Comparison of ENCODE assay signal across 1 cellular context in the genomic region with DNA sequence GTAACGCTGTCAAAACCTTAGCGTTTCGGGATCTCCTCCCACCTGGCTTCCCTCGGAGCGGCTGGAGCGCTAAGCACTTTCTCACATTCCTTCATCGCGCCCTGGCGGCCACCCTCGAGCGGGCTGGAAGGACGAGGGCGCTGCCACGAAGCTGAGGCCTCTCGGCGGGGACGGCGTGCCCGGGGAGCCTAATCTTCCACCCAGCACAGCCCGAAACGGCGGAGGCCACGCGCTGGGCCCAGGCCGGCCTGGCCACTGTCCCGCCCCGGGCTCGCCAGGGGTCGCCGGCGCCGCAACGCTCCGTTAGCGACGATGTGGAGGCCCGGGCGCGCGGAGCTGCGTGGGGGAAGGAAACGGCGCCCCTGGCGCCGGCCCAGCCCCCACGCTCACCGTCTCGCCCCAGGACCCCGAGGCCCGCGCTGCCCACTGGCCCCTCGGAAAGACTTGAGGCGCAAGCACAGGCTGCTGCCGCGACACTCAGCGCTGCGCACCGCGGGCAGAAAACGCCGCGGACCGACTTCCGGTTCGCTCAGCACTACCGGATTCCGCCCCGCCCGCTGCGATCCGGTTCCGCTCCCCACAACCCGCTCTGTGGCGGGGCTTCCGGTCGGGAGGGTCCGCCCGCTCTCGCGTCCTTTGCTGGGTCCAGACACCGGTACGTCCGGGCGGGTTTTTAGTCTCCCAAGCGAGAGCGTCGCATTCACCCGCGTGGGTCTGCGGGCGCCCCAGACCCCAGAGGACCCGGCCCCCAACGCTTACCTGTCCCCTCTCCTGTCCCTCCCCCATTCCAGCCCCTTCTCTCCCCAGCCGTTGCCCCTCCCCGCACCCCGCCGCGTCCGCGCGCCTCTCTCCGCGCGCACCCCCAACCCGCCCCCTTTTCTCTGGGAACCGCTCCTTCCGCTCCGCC.
A peak's percentile ranks its signal among the peaks of the same experiment; 100 is the strongest.
TF ChIP-seq lines count a peak whose summit lies in the region.

A gene with protein sequence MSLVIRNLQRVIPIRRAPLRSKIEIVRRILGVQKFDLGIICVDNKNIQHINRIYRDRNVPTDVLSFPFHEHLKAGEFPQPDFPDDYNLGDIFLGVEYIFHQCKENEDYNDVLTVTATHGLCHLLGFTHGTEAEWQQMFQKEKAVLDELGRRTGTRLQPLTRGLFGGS (plus strand): TSS at position 582 of the 907 bp plus-strand sequence. CDS start 572 bp downstream, outside the sequence.

TF ChIP-seq in HepG2, 621 proteins besides CTCF, POLR2A, EP300 and RAD21 (continued from another document):
- TF ChIP-seq, protein P1, sequence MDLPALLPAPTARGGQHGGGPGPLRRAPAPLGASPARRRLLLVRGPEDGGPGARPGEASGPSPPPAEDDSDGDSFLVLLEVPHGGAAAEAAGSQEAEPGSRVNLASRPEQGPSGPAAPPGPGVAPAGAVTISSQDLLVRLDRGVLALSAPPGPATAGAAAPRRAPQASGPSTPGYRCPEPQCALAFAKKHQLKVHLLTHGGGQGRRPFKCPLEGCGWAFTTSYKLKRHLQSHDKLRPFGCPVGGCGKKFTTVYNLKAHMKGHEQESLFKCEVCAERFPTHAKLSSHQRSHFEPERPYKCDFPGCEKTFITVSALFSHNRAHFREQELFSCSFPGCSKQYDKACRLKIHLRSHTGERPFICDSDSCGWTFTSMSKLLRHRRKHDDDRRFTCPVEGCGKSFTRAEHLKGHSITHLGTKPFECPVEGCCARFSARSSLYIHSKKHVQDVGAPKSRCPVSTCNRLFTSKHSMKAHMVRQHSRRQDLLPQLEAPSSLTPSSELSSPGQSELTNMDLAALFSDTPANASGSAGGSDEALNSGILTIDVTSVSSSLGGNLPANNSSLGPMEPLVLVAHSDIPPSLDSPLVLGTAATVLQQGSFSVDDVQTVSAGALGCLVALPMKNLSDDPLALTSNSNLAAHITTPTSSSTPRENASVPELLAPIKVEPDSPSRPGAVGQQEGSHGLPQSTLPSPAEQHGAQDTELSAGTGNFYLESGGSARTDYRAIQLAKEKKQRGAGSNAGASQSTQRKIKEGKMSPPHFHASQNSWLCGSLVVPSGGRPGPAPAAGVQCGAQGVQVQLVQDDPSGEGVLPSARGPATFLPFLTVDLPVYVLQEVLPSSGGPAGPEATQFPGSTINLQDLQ (CRISPR knock-in tag; IDR thresholded peaks at IDR 0.05) = no peak
- TF ChIP-seq ZNF33B (CRISPR knock-in tag; IDR thresholded peaks at IDR 0.05) (peak; percentile 92), MIER3 (CRISPR knock-in tag; IDR thresholded peaks at IDR 0.05; ENCODE audit: borderline replicate concordance) (peak; percentile 76; the same call in 1 of the 2 replicates), PLRG1 (conservative IDR thresholded peaks at IDR 0.05) (no peak), SPEN (CRISPR knock-in tag; IDR thresholded peaks at IDR 0.05; ENCODE audit: low read depth) (peak; percentile 97), ATM (IDR thresholded peaks at IDR 0.05; ENCODE audit: borderline replicate concordance) (no peak)
- TF ChIP-seq, protein P2, sequence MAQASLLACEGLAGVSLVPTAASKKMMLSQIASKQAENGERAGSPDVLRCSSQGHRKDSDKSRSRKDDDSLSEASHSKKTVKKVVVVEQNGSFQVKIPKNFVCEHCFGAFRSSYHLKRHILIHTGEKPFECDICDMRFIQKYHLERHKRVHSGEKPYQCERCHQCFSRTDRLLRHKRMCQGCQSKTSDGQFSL (CRISPR knock-in tag; IDR thresholded peaks at IDR 0.05) = no peak
